20 cellular contexts compared by ENCODE assay signal in the genomic region with DNA sequence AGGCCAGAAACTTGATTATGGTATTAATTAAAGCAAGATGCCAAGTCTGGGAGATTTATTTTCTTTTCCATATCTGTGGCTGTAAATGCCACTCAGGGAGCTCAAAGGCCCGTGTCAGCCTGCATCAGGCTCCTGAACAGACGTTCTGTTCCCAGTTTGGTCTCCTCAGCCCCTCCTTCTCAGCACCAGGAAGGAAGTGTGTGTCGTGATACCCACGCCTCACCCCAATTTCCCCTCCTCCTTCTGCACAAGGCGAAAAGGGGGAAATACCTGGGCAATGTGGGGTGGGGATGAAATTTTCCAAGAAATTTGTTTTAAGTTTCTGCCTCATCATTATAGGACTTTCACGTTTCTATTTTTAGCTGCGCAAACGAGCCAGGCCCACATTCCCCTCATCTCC.
A peak's percentile ranks its signal among the peaks of the same experiment; 100 is the strongest.
DNase-seq lines count a peak whose midpoint lies in the region; TF ChIP-seq lines count a peak whose summit lies in the region.
"Had no signal": no experiment of that assay in that cellular context is flagged by ENCODE, and none has a peak within 500 bp of the region (broad histone marks: within the 10 kb centered on the region; RNA-seq: fewer than 3 reads in every experiment).

No MANE protein-coding gene starts in this region.

- H3K27ac ChIP-seq in SK-N-MC (peak overlapping the region; percentile 61; the same call in 1 of the 2 replicates), sigmoid colon (no peak overlapping the region)
- H3K27ac ChIP-seq: brain microvascular endothelial cell, thyroid gland had no signal

- TF ChIP-seq POLR2A in sigmoid colon (IDR thresholded peaks at IDR 0.05) = no peak

- H3K9me3 ChIP-seq in SK-N-MC (ENCODE audit: low read depth, low read length) (no peaks in the 10 kb centered on the region; the same call in 1 of the 2 replicates), sigmoid colon (peaks cover 0 to 5% (median 0%) of the 10 kb centered on the region in 4 donors)
- H3K9me3 ChIP-seq: thyroid gland had no signal

- peaks cover 0 to 13% (median 0%) of the 10 kb centered on the region in 3 donors for H3K27me3 ChIP-seq in sigmoid colon
- H3K27me3 ChIP-seq: brain microvascular endothelial cell, thyroid gland had no signal

- H3K36me3 ChIP-seq in SK-N-MC (ENCODE audit: insufficient read depth, low read length) (no peaks in the 10 kb centered on the region), sigmoid colon (no peaks in the 10 kb centered on the region)
- H3K36me3 ChIP-seq: brain microvascular endothelial cell, thyroid gland had no signal

- no peak overlapping the region for H3K9ac ChIP-seq in SK-N-MC (ENCODE audit: insufficient read length)

- WGBS in sigmoid colon, 2 donors = 29 to 52% methylated on average over 8 of the region's 8 CpGs

- DNase-seq in stimulated activated CD4-positive, alpha-beta T cell treated with anti-CD3 and anti-CD28 coated beads, Interleukin-15, amount 100 ng/mL, for 24 hours = peak; percentile 38
- DNase-seq in stimulated activated CD4-positive, alpha-beta T cell treated with anti-CD3 and anti-CD28 coated beads, Interleukin-4, amount 100 ng/mL, for 4 hours = no peak
- DNase-seq in SK-N-MC (ENCODE audit: low read depth, low spot score) = no peak
- DNase-seq in fibroblast of peridontal ligament (ENCODE audit: extremely low read depth) = peak; percentile 14
- no peak for DNase-seq in NCI-H748 (lab: John Stamatoyannopoulos, UW; ENCODE audit: unreplicated experiment)
- DNase-seq in NCI-H1694 (lab: John Stamatoyannopoulos, UW) = no peak
- no peak for DNase-seq in sigmoid colon
- DNase-seq: activated CD4-positive, alpha-beta T cell treated with anti-CD3 and anti-CD28 coated beads, Interleukin-2, amount 50 U/mL, for 1 hour; activated T-cell treated with anti-CD3 and anti-CD28 coated beads, Interleukin-2, amount 50 U/mL, for 4 hours; brain microvascular endothelial cell; cortex of kidney; DMS79; glutamatergic neuron; H7; NCI-H1105; NCI-H2081 treated with DMSO at 0.1 percent for 48 hours; NCI-H446 treated with DMSO at 0.1 percent for 48 hours; NK-92 treated with Interleukin-12 subunit alpha and Interleukin-12 subunit beta, amount 100 ng/mL, for 24 hours; posterior cingulate gyrus; thyroid gland had no signal

- intact Hi-C loops in sigmoid colon (cut with DNase I) = no loop called here

- H3K4me1 ChIP-seq in sigmoid colon = no peaks in the 10 kb centered on the region
- H3K4me1 ChIP-seq: thyroid gland had no signal

- no peak for TF ChIP-seq EP300 in sigmoid colon (IDR thresholded peaks at IDR 0.05)

- no peak overlapping the region for H3K4me3 ChIP-seq in SK-N-MC
- no peak overlapping the region for H3K4me3 ChIP-seq in sigmoid colon
- H3K4me3 ChIP-seq: thyroid gland had no signal

- TF ChIP-seq CTCF in sigmoid colon (IDR thresholded peaks at IDR 0.05) = no peak

Comparison
In these comparisons a context has a peak if more than half of its experiments do, and no peak if none do; other contexts are left out.
1. DNase-seq: peak in stimulated activated CD4-positive, alpha-beta T cell treated with anti-CD3 and anti-CD28 coated beads, Interleukin-15, amount 100 ng/mL, for 24 hours (single experiment) and fibroblast of peridontal ligament (single experiment); none in stimulated activated CD4-positive, alpha-beta T cell treated with anti-CD3 and anti-CD28 coated beads, Interleukin-4, amount 100 ng/mL, for 4 hours (0 of 2), SK-N-MC (single experiment), NCI-H748 (single experiment), NCI-H1694 (single experiment) and sigmoid colon (single experiment).